11 cellular contexts compared by ENCODE assay signal in the genomic region with DNA sequence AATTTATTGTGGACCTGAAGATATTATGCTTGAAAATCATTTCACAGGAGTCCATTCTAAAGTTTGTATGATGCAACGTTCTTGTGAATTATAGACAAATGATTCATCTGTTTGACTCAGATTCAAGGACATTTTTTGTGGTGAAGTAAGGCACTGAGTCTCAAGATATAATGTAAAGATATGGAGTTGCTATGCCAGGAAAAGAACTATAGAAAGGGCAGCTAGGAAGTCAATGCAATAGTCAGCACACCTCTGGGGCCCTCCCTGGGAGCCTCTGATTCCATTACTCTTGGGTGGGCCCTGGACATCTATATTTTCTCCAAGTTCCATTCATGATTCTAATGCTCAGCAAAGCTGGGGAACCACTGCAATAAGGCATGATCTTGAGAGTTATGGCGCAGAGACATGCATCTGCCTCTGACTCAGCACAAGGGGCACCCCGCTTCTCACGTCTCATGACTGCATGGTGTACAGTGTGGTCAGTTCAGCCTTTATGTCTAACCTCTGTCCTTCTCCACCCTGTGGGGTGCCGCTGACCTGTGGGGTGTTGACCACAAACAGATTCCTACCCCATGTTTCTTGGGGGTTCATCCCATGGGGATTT. TPM values are rescaled to one million over a fixed set of nuclear protein-coding genes. Genes with fewer than 3 reads are reported as not detected.
A peak's percentile ranks its signal among the peaks of the same experiment; 100 is the strongest.
DNase-seq lines count a peak whose midpoint lies in the region; ATAC-seq and TF ChIP-seq lines count a peak whose summit lies in the region.
"Had no signal": no experiment of that assay in that cellular context is flagged by ENCODE, and none has a peak within 500 bp of the region (broad histone marks: within the 10 kb centered on the region; RNA-seq: fewer than 3 reads in every experiment).

No MANE protein-coding gene starts in this region.

- H2AFZ ChIP-seq in smooth muscle cell (ENCODE audit: low read depth), result no peak overlapping the region

- no peak for TF ChIP-seq POLR2A in esophagus squamous epithelium (IDR thresholded peaks at IDR 0.05)

- H3K4me2 ChIP-seq in smooth muscle cell, result peak overlapping the region; percentile 16
- H3K4me2 ChIP-seq: BLaER1 had no signal

- H3K4me3 ChIP-seq in Panc1 (ENCODE audit: low read depth in 2 of 2, low read length in 2 of 2) (no peak overlapping the region), esophagus squamous epithelium (no peak overlapping the region), smooth muscle cell (no peak overlapping the region)
- H3K4me3 ChIP-seq: BLaER1 had no signal

- peak overlapping the region; percentile 36 for H3K9ac ChIP-seq in smooth muscle cell (ENCODE audit: low read depth)
- H3K9ac ChIP-seq: BLaER1 had no signal

- DNase-seq in activated CD4-positive, alpha-beta memory T cell treated with anti-CD3 and anti-CD28 coated beads for 36 hours, result peak; percentile 46
- no peak for DNase-seq in activated CD4-positive, alpha-beta memory T cell treated with anti-CD3 and anti-CD28 coated beads, Interleukin-2, amount 10 ng/mL, durations not matched to agents 7 days and 5 days
- DNase-seq in Panc1 (ENCODE audit: low read depth, low spot score) (no peak), esophagus squamous epithelium (lab: John Stamatoyannopoulos, UW) (no peak), smooth muscle cell (lab: John Stamatoyannopoulos, UW; ENCODE audit: unreplicated experiment) (peak; percentile 21), GM19240 (ENCODE audit: insufficient read length, low spot score) (no peak)
- DNase-seq in stimulated activated naive CD4-positive, alpha-beta T cell (lab: John Stamatoyannopoulos, UW), result no peak
- DNase-seq: amygdala, NCI-H1436 treated with DMSO at 0.1 percent for 48 hours had no signal

- intact Hi-C loops in activated CD4-positive, alpha-beta memory T cell treated with anti-CD3 and anti-CD28 coated beads for 36 hours (cut with micrococcal nuclease), result loop anchor here (1.0 to 10.0 kb wide), 4 partner anchors 8 to 161 kb away; no protein-coding TSS in a partner anchor
- intact Hi-C loops in Panc1 (cut with micrococcal nuclease; ENCODE audit: unreplicated experiment) (no loop called here), esophagus squamous epithelium (cut with DNase I) (no loop called here)

- no peaks in the 10 kb centered on the region for H3K4me1 ChIP-seq in Panc1 (ENCODE audit: control insufficient read depth, insufficient read depth, low read length)
- H3K4me1 ChIP-seq in esophagus squamous epithelium, result peaks cover 4 to 25% (median 9%) of the 10 kb centered on the region in 3 donors
- peaks cover 6% of the 10 kb centered on the region for H3K4me1 ChIP-seq in smooth muscle cell (ENCODE audit: low read depth)

- BruUV-seq in Panc1 (replicated peaks; lab: Mats Ljungman, UMichigan), result no TSS peak

- H3K27me3 ChIP-seq in Panc1 (ENCODE audit: control insufficient read depth, insufficient read depth, low read length) (no peaks in the 10 kb centered on the region), esophagus squamous epithelium (no peaks in the 10 kb centered on the region), smooth muscle cell (ENCODE audit: low read depth) (no peaks in the 10 kb centered on the region)
- H3K27me3 ChIP-seq: BLaER1 had no signal

- H3K79me2 ChIP-seq in smooth muscle cell (ENCODE audit: low read depth), result no peaks in the 10 kb centered on the region

- TF ChIP-seq CTCF in Panc1 (IDR thresholded peaks at IDR 0.05) (no peak), esophagus squamous epithelium (IDR thresholded peaks at IDR 0.05) (no peak), smooth muscle cell (IDR thresholded peaks at IDR 0.05; ENCODE audit: borderline replicate concordance, insufficient read depth, poor library complexity, severe bottlenecking) (no peak)

- H3K27ac ChIP-seq in Panc1 (ENCODE audit: low read length), result peak overlapping the region; percentile 34; the same call in 1 of the 2 replicates
- H3K27ac ChIP-seq in esophagus squamous epithelium, result peak overlapping the region; percentile 40 to 72 (median 63)
- H3K27ac ChIP-seq in smooth muscle cell (ENCODE audit: low read depth), result peak overlapping the region; percentile 89
- H3K27ac ChIP-seq: BLaER1 had no signal

- in situ Hi-C loops in Panc1 (cut with HindIII; ENCODE audit: low pct_unique_long_range_greater_than_20kb, low sequenced_read_pairs), result no loop called here

- H3K27me3 Mint-ChIP-seq in activated CD4-positive, alpha-beta memory T cell treated with anti-CD3 and anti-CD28 coated beads for 36 hours, result peaks cover 6% of the 10 kb centered on the region
- H3K27me3 Mint-ChIP-seq in activated CD4-positive, alpha-beta memory T cell treated with anti-CD3 and anti-CD28 coated beads, Interleukin-2, amount 10 ng/mL, durations not matched to agents 7 days and 5 days, result peaks cover 6% of the 10 kb centered on the region

- H3K9me3 ChIP-seq in Panc1 (ENCODE audit: control insufficient read depth, insufficient read depth, low read depth, low read length) (no peaks in the 10 kb centered on the region), esophagus squamous epithelium (no peaks in the 10 kb centered on the region), smooth muscle cell (replicated peaks; ENCODE audit: low read depth) (no peaks in the 10 kb centered on the region)

- H3K36me3 ChIP-seq in Panc1 (ENCODE audit: control insufficient read depth, insufficient read depth, low read length), result no peaks in the 10 kb centered on the region
- H3K36me3 ChIP-seq in esophagus squamous epithelium, result no peaks in the 10 kb centered on the region
- no peaks in the 10 kb centered on the region for H3K36me3 ChIP-seq in smooth muscle cell (ENCODE audit: low read depth)
- H3K36me3 ChIP-seq: BLaER1 had no signal

- no peaks in the 10 kb centered on the region for H4K20me1 ChIP-seq in smooth muscle cell (ENCODE audit: low read depth)
- H4K20me1 ChIP-seq: BLaER1 had no signal

- H3K4me1 Mint-ChIP-seq in activated CD4-positive, alpha-beta memory T cell treated with anti-CD3 and anti-CD28 coated beads for 36 hours (ENCODE audit: low read depth), result peaks cover 27% of the 10 kb centered on the region
- peaks cover 2% of the 10 kb centered on the region for H3K4me1 Mint-ChIP-seq in activated CD4-positive, alpha-beta memory T cell treated with anti-CD3 and anti-CD28 coated beads, Interleukin-2, amount 10 ng/mL, durations not matched to agents 7 days and 5 days

- H3K36me3 Mint-ChIP-seq in activated CD4-positive, alpha-beta memory T cell treated with anti-CD3 and anti-CD28 coated beads for 36 hours, result no peaks in the 10 kb centered on the region
- no peaks in the 10 kb centered on the region for H3K36me3 Mint-ChIP-seq in activated CD4-positive, alpha-beta memory T cell treated with anti-CD3 and anti-CD28 coated beads, Interleukin-2, amount 10 ng/mL, durations not matched to agents 7 days and 5 days (ENCODE audit: low read depth)

- no peak overlapping the region for H3K27ac Mint-ChIP-seq in activated CD4-positive, alpha-beta memory T cell treated with anti-CD3 and anti-CD28 coated beads for 36 hours
- no peak overlapping the region for H3K27ac Mint-ChIP-seq in activated CD4-positive, alpha-beta memory T cell treated with anti-CD3 and anti-CD28 coated beads, Interleukin-2, amount 10 ng/mL, durations not matched to agents 7 days and 5 days

- no peaks in the 10 kb centered on the region for H3K9me3 Mint-ChIP-seq in activated CD4-positive, alpha-beta memory T cell treated with anti-CD3 and anti-CD28 coated beads for 36 hours
- H3K9me3 Mint-ChIP-seq in activated CD4-positive, alpha-beta memory T cell treated with anti-CD3 and anti-CD28 coated beads, Interleukin-2, amount 10 ng/mL, durations not matched to agents 7 days and 5 days, result no peaks in the 10 kb centered on the region

- POLR2A ChIA-PET in activated CD4-positive, alpha-beta memory T cell treated with anti-CD3 and anti-CD28 coated beads for 36 hours (lab: Charles Lee), result no interaction called here
- POLR2A ChIA-PET in activated CD4-positive, alpha-beta memory T cell treated with anti-CD3 and anti-CD28 coated beads, Interleukin-2, amount 10 ng/mL, durations not matched to agents 7 days and 5 days (lab: Charles Lee), result no interaction called here
- POLR2A ChIA-PET in Panc1 (lab: Charles Lee), result no interaction called here

- 50 to 71% methylated on average over 5 of the region's 5 CpGs for WGBS in esophagus squamous epithelium, 2 donors
- WGBS in smooth muscle cell (ENCODE audit: low lambda C conversion rate), result 32% methylated on average over 5 of the region's 5 CpGs

- H3F3A ChIP-seq in smooth muscle cell (ENCODE audit: low read depth), result peaks cover 3% of the 10 kb centered on the region

- CTCF ChIA-PET in activated CD4-positive, alpha-beta memory T cell treated with anti-CD3 and anti-CD28 coated beads for 36 hours (lab: Charles Lee), result interaction anchor here (1.2 kb wide), 1 partner anchor 106 kb away, joined by 3 read pairs; no protein-coding TSS in a partner anchor
- CTCF ChIA-PET in activated CD4-positive, alpha-beta memory T cell treated with anti-CD3 and anti-CD28 coated beads, Interleukin-2, amount 10 ng/mL, durations not matched to agents 7 days and 5 days (lab: Charles Lee), result no interaction called here
- CTCF ChIA-PET in Panc1 (lab: Charles Lee), result no interaction called here

- peak; percentile 78; the same call in 1 of the 2 replicates for ATAC-seq in Panc1
- no peak for ATAC-seq in HG02678 (IDR thresholded peaks at IDR 0.05; ENCODE audit: unreplicated experiment)

- no peak overlapping the region for H3K4me3 Mint-ChIP-seq in activated CD4-positive, alpha-beta memory T cell treated with anti-CD3 and anti-CD28 coated beads for 36 hours
- no peak overlapping the region for H3K4me3 Mint-ChIP-seq in activated CD4-positive, alpha-beta memory T cell treated with anti-CD3 and anti-CD28 coated beads, Interleukin-2, amount 10 ng/mL, durations not matched to agents 7 days and 5 days

RNA-seq across cellular contexts. Expression of a gene that starts 34.1 kb away (rescaled TPM):
- 10 to 100 TPM; 22.1 to 25.0 TPM for total RNA-seq in activated CD4-positive, alpha-beta memory T cell treated with anti-CD3 and anti-CD28 coated beads for 36 hours
- 10 to 100 TPM; 11.4 to 11.5 TPM for total RNA-seq in activated CD4-positive, alpha-beta memory T cell treated with anti-CD3 and anti-CD28 coated beads, Interleukin-2, amount 10 ng/mL, durations not matched to agents 7 days and 5 days
- total RNA-seq in Panc1 (2021; ENCODE audit: unreplicated experiment), result 132 TPM
- 62.0 TPM for polyA plus RNA-seq in Panc1 (2012; ENCODE audit: insufficient read length)
- 100 to 1,000 TPM in 1 of 4 donors, 10 to 100 TPM in 3; 67.5 to 118 (median 78.8) TPM for total RNA-seq in esophagus squamous epithelium
- 77.0 and 77.7 TPM in 2 replicates for total RNA-seq in smooth muscle cell
- 63.8 and 65.9 TPM in 2 replicates for polyA plus RNA-seq in smooth muscle cell

Comparison
In these comparisons a context has a peak if more than half of its experiments do, and no peak if none do; other contexts are left out.
1. DNase-seq: peak in activated CD4-positive, alpha-beta memory T cell treated with anti-CD3 and anti-CD28 coated beads for 36 hours (single experiment) and smooth muscle cell (single experiment); none in activated CD4-positive, alpha-beta memory T cell treated with anti-CD3 and anti-CD28 coated beads, Interleukin-2, amount 10 ng/mL, durations not matched to agents 7 days and 5 days (single experiment), Panc1 (single experiment), esophagus squamous epithelium (single experiment), GM19240 (single experiment) and stimulated activated naive CD4-positive, alpha-beta T cell (0 of 6).
2. H3K27ac ChIP-seq: peak in every context shown above with its lines; median percentile 89 in smooth muscle cell; 63 in esophagus squamous epithelium; 34 in Panc1.